ENCODE assay signal across 11 cellular contexts in genomic region chr5:76789991-76790571, GRCh38. TPM values are rescaled to one million over a fixed set of nuclear protein-coding genes. Genes with fewer than 3 reads are reported as not detected.
DNase-seq lines count a peak whose midpoint lies in the region; TF ChIP-seq lines count a peak whose summit lies in the region.
"Had no signal": no experiment of that assay in that cellular context is flagged by ENCODE, and none has a peak within 500 bp of the region (broad histone marks: within the 10 kb centered on the region; RNA-seq: fewer than 3 reads in every experiment).

No MANE protein-coding gene starts in this region.

- H3K27ac Mint-ChIP-seq in activated CD4-positive, alpha-beta T cell treated with anti-CD3 and anti-CD28 coated beads, Interleukin-2, amount 10 ng/mL, durations not matched to agents 24 days and 14 days, result peak overlapping the region; percentile 66
- peak overlapping the region; percentile 68 for H3K27ac Mint-ChIP-seq in activated T-helper 1 cell treated with anti-CD3 and anti-CD28 coated beads, Interleukin-12 subunit alpha, Interleukin-12 subunit beta, Interleukin-2, Interleukin-4 antibody, amounts not matched to agents 30 ng/mL and 10 ng/mL and 1 ng/mL, durations not matched to agents 14 hours and 24 hours and 36 hours

- H3K27me3 Mint-ChIP-seq in activated CD4-positive, alpha-beta T cell treated with anti-CD3 and anti-CD28 coated beads, Interleukin-2, amount 10 ng/mL, durations not matched to agents 24 days and 14 days, result peaks cover 2% of the 10 kb centered on the region
- no peaks in the 10 kb centered on the region for H3K27me3 Mint-ChIP-seq in activated T-helper 1 cell treated with anti-CD3 and anti-CD28 coated beads, Interleukin-12 subunit alpha, Interleukin-12 subunit beta, Interleukin-2, Interleukin-4 antibody, amounts not matched to agents 30 ng/mL and 10 ng/mL and 1 ng/mL, durations not matched to agents 14 hours and 24 hours and 36 hours (ENCODE audit: insufficient read depth)

- peaks cover 0 to 29% of the 10 kb centered on the region in 2 donors for H3K4me1 ChIP-seq in right atrium auricular region
- H3K4me1 ChIP-seq in stomach smooth muscle (ENCODE audit: control insufficient read depth, insufficient read depth, low read length), result no peaks in the 10 kb centered on the region

- peaks cover 5% of the 10 kb centered on the region for H3K9me3 Mint-ChIP-seq in activated CD4-positive, alpha-beta T cell treated with anti-CD3 and anti-CD28 coated beads, Interleukin-2, amount 10 ng/mL, durations not matched to agents 24 days and 14 days
- peaks cover 5% of the 10 kb centered on the region for H3K9me3 Mint-ChIP-seq in activated T-helper 1 cell treated with anti-CD3 and anti-CD28 coated beads, Interleukin-12 subunit alpha, Interleukin-12 subunit beta, Interleukin-2, Interleukin-4 antibody, amounts not matched to agents 30 ng/mL and 10 ng/mL and 1 ng/mL, durations not matched to agents 14 hours and 24 hours and 36 hours

- no peaks in the 10 kb centered on the region for H3K36me3 Mint-ChIP-seq in activated CD4-positive, alpha-beta T cell treated with anti-CD3 and anti-CD28 coated beads, Interleukin-2, amount 10 ng/mL, durations not matched to agents 24 days and 14 days (ENCODE audit: low read depth)
- no peaks in the 10 kb centered on the region for H3K36me3 Mint-ChIP-seq in activated T-helper 1 cell treated with anti-CD3 and anti-CD28 coated beads, Interleukin-12 subunit alpha, Interleukin-12 subunit beta, Interleukin-2, Interleukin-4 antibody, amounts not matched to agents 30 ng/mL and 10 ng/mL and 1 ng/mL, durations not matched to agents 14 hours and 24 hours and 36 hours (ENCODE audit: low read depth)

- intact Hi-C loops in activated CD4-positive, alpha-beta T cell treated with anti-CD3 and anti-CD28 coated beads, Interleukin-2, amount 10 ng/mL, durations not matched to agents 24 days and 14 days (cut with micrococcal nuclease), result loop anchor here (1.0 kb wide), 1 partner anchor 51 kb away; no protein-coding TSS in a partner anchor
- intact Hi-C loops in activated T-helper 1 cell treated with anti-CD3 and anti-CD28 coated beads, Interleukin-12 subunit alpha, Interleukin-12 subunit beta, Interleukin-2, Interleukin-4 antibody, amounts not matched to agents 30 ng/mL and 10 ng/mL and 1 ng/mL, durations not matched to agents 14 hours and 24 hours and 36 hours (cut with micrococcal nuclease), result loop anchor here (1.0 kb wide), 1 partner anchor 28 kb away; no protein-coding TSS in a partner anchor

- peak overlapping the region; percentile 61 to 83 for H3K27ac ChIP-seq in right atrium auricular region
- H3K27ac ChIP-seq in stomach smooth muscle (ENCODE audit: low read length), result peak overlapping the region; percentile 62

- no peak overlapping the region for H3K4me3 ChIP-seq in right atrium auricular region
- H3K4me3 ChIP-seq in stomach smooth muscle (ENCODE audit: low read length in 2 of 2), result no peak overlapping the region

- no peak overlapping the region for H3K4me3 Mint-ChIP-seq in activated CD4-positive, alpha-beta T cell treated with anti-CD3 and anti-CD28 coated beads, Interleukin-2, amount 10 ng/mL, durations not matched to agents 24 days and 14 days
- no peak overlapping the region for H3K4me3 Mint-ChIP-seq in activated T-helper 1 cell treated with anti-CD3 and anti-CD28 coated beads, Interleukin-12 subunit alpha, Interleukin-12 subunit beta, Interleukin-2, Interleukin-4 antibody, amounts not matched to agents 30 ng/mL and 10 ng/mL and 1 ng/mL, durations not matched to agents 14 hours and 24 hours and 36 hours

- no peak for DNase-seq in activated CD4-positive, alpha-beta T cell treated with anti-CD3 and anti-CD28 coated beads, Interleukin-2, amount 10 ng/mL, durations not matched to agents 24 days and 14 days
- DNase-seq in activated CD4-positive, alpha-beta T cell treated with anti-CD3 and anti-CD28 coated beads for 1 hour, result no peak
- no peak for DNase-seq in activated T-helper 1 cell treated with anti-CD3 and anti-CD28 coated beads, Interleukin-12 subunit alpha, Interleukin-12 subunit beta, Interleukin-2, Interleukin-4 antibody, amounts not matched to agents 30 ng/mL and 10 ng/mL and 1 ng/mL, durations not matched to agents 14 hours and 24 hours and 36 hours (ENCODE audit: low spot score)
- DNase-seq in right atrium auricular region (ENCODE audit: low spot score), result no peak
- no peak for DNase-seq in NCI-H446 treated with DMSO at 0.1 percent for 48 hours (lab: John Stamatoyannopoulos, UW)
- DNase-seq in NCI-H1092 (lab: John Stamatoyannopoulos, UW), result no peak
- no peak for DNase-seq in GM03348 (ENCODE audit: low spot score)
- DNase-seq: activated gamma-delta T cell, hippocampal formation, SHP77 treated with DMSO at 0.1 percent for 48 hours had no signal

- no peaks in the 10 kb centered on the region for H3K27me3 ChIP-seq in right atrium auricular region
- no peaks in the 10 kb centered on the region for H3K27me3 ChIP-seq in stomach smooth muscle (ENCODE audit: control insufficient read depth in 1 of 2, insufficient read depth in 2 of 2, low read length in 2 of 2)

- H3K9me3 ChIP-seq in right atrium auricular region, result no peaks in the 10 kb centered on the region
- no peaks in the 10 kb centered on the region for H3K9me3 ChIP-seq in stomach smooth muscle (ENCODE audit: control insufficient read depth in 2 of 2, low read length in 2 of 2)

- H3K4me1 Mint-ChIP-seq in activated CD4-positive, alpha-beta T cell treated with anti-CD3 and anti-CD28 coated beads, Interleukin-2, amount 10 ng/mL, durations not matched to agents 24 days and 14 days, result peaks cover 18% of the 10 kb centered on the region
- H3K4me1 Mint-ChIP-seq in activated T-helper 1 cell treated with anti-CD3 and anti-CD28 coated beads, Interleukin-12 subunit alpha, Interleukin-12 subunit beta, Interleukin-2, Interleukin-4 antibody, amounts not matched to agents 30 ng/mL and 10 ng/mL and 1 ng/mL, durations not matched to agents 14 hours and 24 hours and 36 hours (ENCODE audit: low read depth), result peaks cover 26% of the 10 kb centered on the region

- no peaks in the 10 kb centered on the region for H3K36me3 ChIP-seq in right atrium auricular region
- H3K36me3 ChIP-seq in stomach smooth muscle (ENCODE audit: control insufficient read depth in 2 of 2, insufficient read depth in 2 of 2, low read length in 2 of 2), result no peaks in the 10 kb centered on the region

- TF ChIP-seq CTCF in right atrium auricular region (IDR thresholded peaks at IDR 0.05), result no peak

- no peak overlapping the region for H3K9ac ChIP-seq in stomach smooth muscle (ENCODE audit: low read length in 2 of 2)

RNA-seq across cellular contexts. Expression of gene F2RL1, which starts 28.7 kb away (rescaled TPM):
- total RNA-seq in activated CD4-positive, alpha-beta T cell treated with anti-CD3 and anti-CD28 coated beads, Interleukin-2, amount 10 ng/mL, durations not matched to agents 24 days and 14 days, result 0.14 and 0.23 TPM in 2 replicates
- 0.26 and 0.32 TPM in 2 replicates for total RNA-seq in activated T-helper 1 cell treated with anti-CD3 and anti-CD28 coated beads, Interleukin-12 subunit alpha, Interleukin-12 subunit beta, Interleukin-2, Interleukin-4 antibody, amounts not matched to agents 30 ng/mL and 10 ng/mL and 1 ng/mL, durations not matched to agents 14 hours and 24 hours and 36 hours
- 10 to 100 TPM in 1 of 2 donors, 1 to 10 TPM in 1; 3.1 to 10.6 TPM for total RNA-seq in right atrium auricular region

RNA-seq across cellular contexts. Expression of gene S100Z, which starts 59.7 kb away (rescaled TPM):
- total RNA-seq in activated CD4-positive, alpha-beta T cell treated with anti-CD3 and anti-CD28 coated beads, Interleukin-2, amount 10 ng/mL, durations not matched to agents 24 days and 14 days, result 1.4 and 1.5 TPM in 2 replicates
- total RNA-seq in activated T-helper 1 cell treated with anti-CD3 and anti-CD28 coated beads, Interleukin-12 subunit alpha, Interleukin-12 subunit beta, Interleukin-2, Interleukin-4 antibody, amounts not matched to agents 30 ng/mL and 10 ng/mL and 1 ng/mL, durations not matched to agents 14 hours and 24 hours and 36 hours, result 0.67 and 1.5 TPM in 2 replicates
- total RNA-seq in right atrium auricular region, result not detected
